In genomic region chr11:59857444-59858434, GRCh38 we compare ENCODE assay signal across 9 cellular contexts. TPM values are rescaled to one million over a fixed set of nuclear protein-coding genes. Genes with fewer than 3 reads are reported as not detected.
DNase-seq lines count a peak whose midpoint lies in the region; ATAC-seq and TF ChIP-seq lines count a peak whose summit lies in the region.
"Had no signal": no experiment of that assay in that cellular context is flagged by ENCODE, and none has a peak within 500 bp of the region (broad histone marks: within the 10 kb centered on the region; RNA-seq: fewer than 3 reads in every experiment).

No MANE protein-coding gene starts in this region.

- no peaks in the 10 kb centered on the region for H3K27me3 Mint-ChIP-seq in activated CD4-positive, alpha-beta memory T cell treated with anti-CD3 and anti-CD28 coated beads, Interleukin-2, amount 10 ng/mL, durations not matched to agents 7 days and 5 days
- H3K27me3 Mint-ChIP-seq in CD4-positive, alpha-beta T cell: no peaks in the 10 kb centered on the region

- H3K9me3 ChIP-seq in DND-41 (ENCODE audit: insufficient read depth, low read length, severe bottlenecking) (no peaks in the 10 kb centered on the region), HUES6 (ENCODE audit: control insufficient read depth, insufficient read depth, low read depth, low read length) (no peaks in the 10 kb centered on the region)
- H3K9me3 ChIP-seq in CD4-positive, alpha-beta T cell (ENCODE audit: control insufficient read depth, low read length): no peaks in the 10 kb centered on the region

- H3K36me3 Mint-ChIP-seq in activated CD4-positive, alpha-beta memory T cell treated with anti-CD3 and anti-CD28 coated beads, Interleukin-2, amount 10 ng/mL, durations not matched to agents 7 days and 5 days (ENCODE audit: low read depth): peaks cover 25% of the 10 kb centered on the region
- no peaks in the 10 kb centered on the region for H3K36me3 Mint-ChIP-seq in CD4-positive, alpha-beta T cell (ENCODE audit: low read depth)

- H3K27ac ChIP-seq in DND-41 (ENCODE audit: low read length): peak overlapping the region; percentile 76
- H3K27ac ChIP-seq in HUES6 (ENCODE audit: low read depth, low read length): no peak overlapping the region
- H3K27ac ChIP-seq in CD4-positive, alpha-beta T cell (ENCODE audit: low read depth, low read length): no peak overlapping the region

- peaks cover 34% of the 10 kb centered on the region for H3K4me1 Mint-ChIP-seq in activated CD4-positive, alpha-beta memory T cell treated with anti-CD3 and anti-CD28 coated beads, Interleukin-2, amount 10 ng/mL, durations not matched to agents 7 days and 5 days
- H3K4me1 Mint-ChIP-seq in CD4-positive, alpha-beta T cell (ENCODE audit: low read depth): peaks cover 6% of the 10 kb centered on the region

- H3K4me3 ChIP-seq in DND-41 (ENCODE audit: low read depth in 1 of 2, low read length in 2 of 2) (no peak overlapping the region), HUES6 (ENCODE audit: low read depth, low read length) (no peak overlapping the region)

- peak overlapping the region; percentile 93 for H3K27ac Mint-ChIP-seq in activated CD4-positive, alpha-beta memory T cell treated with anti-CD3 and anti-CD28 coated beads, Interleukin-2, amount 10 ng/mL, durations not matched to agents 7 days and 5 days
- no peak overlapping the region for H3K27ac Mint-ChIP-seq in CD4-positive, alpha-beta T cell

- H3K4me1 ChIP-seq in DND-41 (ENCODE audit: insufficient read depth, low read length): peaks cover 27% of the 10 kb centered on the region
- H3K4me1 ChIP-seq in HUES6 (ENCODE audit: control insufficient read depth, insufficient read depth, low read length): peaks cover 16% of the 10 kb centered on the region

- H3K4me3 Mint-ChIP-seq in activated CD4-positive, alpha-beta memory T cell treated with anti-CD3 and anti-CD28 coated beads, Interleukin-2, amount 10 ng/mL, durations not matched to agents 7 days and 5 days: peak overlapping the region; percentile 19
- H3K4me3 Mint-ChIP-seq in CD4-positive, alpha-beta T cell: no peak overlapping the region

- H2AFZ ChIP-seq in DND-41 (ENCODE audit: low read depth, low read length): peak overlapping the region; percentile 61

- ATAC-seq in DND-41 (ENCODE audit: insufficient read depth, low read depth): peak; percentile 84
- ATAC-seq in CD4-positive, alpha-beta T cell (ENCODE audit: poor library complexity): no peak
- no peak for ATAC-seq in HG03457 (IDR thresholded peaks at IDR 0.05; ENCODE audit: unreplicated experiment)

- CTCF ChIA-PET in activated CD4-positive, alpha-beta memory T cell treated with anti-CD3 and anti-CD28 coated beads, Interleukin-2, amount 10 ng/mL, durations not matched to agents 7 days and 5 days (lab: Charles Lee): interaction anchor here (1.4 kb wide), 1 partner anchor 35 kb away, joined by 3 read pairs; no protein-coding TSS in a partner anchor
- CTCF ChIA-PET in CD4-positive, alpha-beta T cell (lab: Charles Lee): no interaction called here
- CTCF ChIA-PET in HEK293T (lab: Yijun Ruan, JAX): no interaction called here

- TF ChIP-seq CTCF in DND-41 (IDR thresholded peaks at IDR 0.05; ENCODE audit: borderline replicate concordance, extremely low read depth, low read length, poor library complexity, severe bottlenecking): no peak
- TF ChIP-seq CTCF in CD4-positive, alpha-beta T cell (IDR thresholded peaks at IDR 0.05): no peak

- H3K27me3 ChIP-seq in DND-41 (ENCODE audit: insufficient read depth, low read length, poor library complexity) (no peaks in the 10 kb centered on the region), HUES6 (ENCODE audit: control insufficient read depth, insufficient read depth, low read length) (no peaks in the 10 kb centered on the region)
- no peaks in the 10 kb centered on the region for H3K27me3 ChIP-seq in CD4-positive, alpha-beta T cell (ENCODE audit: control insufficient read depth, insufficient read depth, low read length)

- H3K9ac ChIP-seq in DND-41 (ENCODE audit: low read depth, low read length) (no peak overlapping the region), HUES6 (ENCODE audit: low read length) (peak overlapping the region; percentile 8)

- H3K36me3 ChIP-seq in DND-41 (ENCODE audit: insufficient read depth, low read length) (no peaks in the 10 kb centered on the region), HUES6 (ENCODE audit: control insufficient read depth, insufficient read depth, low read length) (no peaks in the 10 kb centered on the region)

- no peaks in the 10 kb centered on the region for H4K20me1 ChIP-seq in DND-41 (ENCODE audit: insufficient read depth, low read length)

- peak overlapping the region; percentile 42 for H3K4me2 ChIP-seq in DND-41 (ENCODE audit: insufficient read depth, low read length)

- H3K9me3 Mint-ChIP-seq in activated CD4-positive, alpha-beta memory T cell treated with anti-CD3 and anti-CD28 coated beads, Interleukin-2, amount 10 ng/mL, durations not matched to agents 7 days and 5 days: peaks cover 10% of the 10 kb centered on the region
- H3K9me3 Mint-ChIP-seq in CD4-positive, alpha-beta T cell: no peaks in the 10 kb centered on the region

- intact Hi-C loops in CD4-positive, alpha-beta T cell (cut with DNase I, micrococcal nuclease): no loop called here

- DNase-seq in DND-41 (peak; percentile 34), kidney tubule cell (ENCODE audit: low spot score) (peak; percentile 86), HEK293T (ENCODE audit: extremely low spot score) (no peak)
- DNase-seq in activated CD4-positive, alpha-beta memory T cell treated with anti-CD3 and anti-CD28 coated beads, Interleukin-2, amount 10 ng/mL, durations not matched to agents 7 days and 5 days: peak; percentile 49
- no peak for DNase-seq in CD4-positive, alpha-beta T cell
- DNase-seq: activated CD4-positive, CD25-positive, alpha-beta regulatory T cell treated with anti-CD3 and anti-CD28 coated beads, Interleukin-2, amount 50 U/mL, for 72 hours; NCI-H524 treated with DMSO at 0.1 percent for 48 hours had no signal

- no peaks in the 10 kb centered on the region for H3K79me2 ChIP-seq in DND-41 (ENCODE audit: insufficient read depth, low read length)

- POLR2A ChIA-PET in activated CD4-positive, alpha-beta memory T cell treated with anti-CD3 and anti-CD28 coated beads, Interleukin-2, amount 10 ng/mL, durations not matched to agents 7 days and 5 days (lab: Charles Lee): interaction anchor here (0.6 to 1.7 kb wide), 3 partner anchors 48 to 83 kb away, joined by 3 to 5 read pairs (median 3); partner anchors contain the start of gene MRPL16
- POLR2A ChIA-PET in CD4-positive, alpha-beta T cell (lab: Charles Lee): no interaction called here
- POLR2A ChIA-PET in HEK293T (lab: Yijun Ruan, JAX): no interaction called here

TF ChIP-seq in HEK293T, 16 proteins besides CTCF, POLR2A, EP300 and RAD21:
- TF ChIP-seq LEF1 (IDR thresholded peaks at IDR 0.05; ENCODE audit: borderline replicate concordance): no peak
- no peak for TF ChIP-seq FOXM1 (IDR thresholded peaks at IDR 0.05; ENCODE audit: borderline replicate concordance)
- no peak for TF ChIP-seq NFRKB (IDR thresholded peaks at IDR 0.05)
- TF ChIP-seq TARDBP (IDR thresholded peaks at IDR 0.05): no peak
- no peak for TF ChIP-seq ZNF384 (IDR thresholded peaks at IDR 0.05)
- no peak for TF ChIP-seq ARNT (IDR thresholded peaks at IDR 0.05)
- TF ChIP-seq HDGF (IDR thresholded peaks at IDR 0.05; ENCODE audit: borderline replicate concordance): no peak
- TF ChIP-seq BHLHE40 (IDR thresholded peaks at IDR 0.05; ENCODE audit: borderline replicate concordance): no peak
- TF ChIP-seq FOXK2 (IDR thresholded peaks at IDR 0.05): no peak
- no peak for TF ChIP-seq ELF4 (IDR thresholded peaks at IDR 0.05)
- TF ChIP-seq SUZ12 (IDR thresholded peaks at IDR 0.05): no peak
- TF ChIP-seq CTBP1 (IDR thresholded peaks at IDR 0.05; ENCODE audit: borderline replicate concordance): no peak
- TF ChIP-seq PKNOX1 (IDR thresholded peaks at IDR 0.05): no peak
- TF ChIP-seq L3MBTL2 (conservative IDR thresholded peaks at IDR 0.05): no peak
- no peak for TF ChIP-seq SP1 (IDR thresholded peaks at IDR 0.05)
- TF ChIP-seq FOXA1 (IDR thresholded peaks at IDR 0.05): no peak
TF ChIP-seq in HEK293T: peak in this region for 0.

RNA-seq across cellular contexts. Expression of gene TCN1, which starts 8.5 kb away (rescaled TPM):
- total RNA-seq in activated CD4-positive, alpha-beta memory T cell treated with anti-CD3 and anti-CD28 coated beads, Interleukin-2, amount 10 ng/mL, durations not matched to agents 7 days and 5 days: not detected
- not detected for total RNA-seq in CD4-positive, alpha-beta T cell

RNA-seq across cellular contexts. Expression of gene CBLIF, which starts 12.4 kb away (rescaled TPM):
- total RNA-seq in activated CD4-positive, alpha-beta memory T cell treated with anti-CD3 and anti-CD28 coated beads, Interleukin-2, amount 10 ng/mL, durations not matched to agents 7 days and 5 days: not detected
- total RNA-seq in CD4-positive, alpha-beta T cell: not detected

RNA-seq across cellular contexts. Expression of gene OOSP3, which starts 20.8 kb away (rescaled TPM):
- total RNA-seq in activated CD4-positive, alpha-beta memory T cell treated with anti-CD3 and anti-CD28 coated beads, Interleukin-2, amount 10 ng/mL, durations not matched to agents 7 days and 5 days: not detected
- not detected for total RNA-seq in CD4-positive, alpha-beta T cell

RNA-seq across cellular contexts. Expression of gene MRPL16, which starts 47.2 kb away (rescaled TPM):
- total RNA-seq in activated CD4-positive, alpha-beta memory T cell treated with anti-CD3 and anti-CD28 coated beads, Interleukin-2, amount 10 ng/mL, durations not matched to agents 7 days and 5 days: 10 to 100 TPM; 77.0 to 77.7 TPM
- total RNA-seq in CD4-positive, alpha-beta T cell: 10 to 100 TPM; 22.8 to 24.6 TPM

Comparison
In these comparisons a context has a peak if more than half of its experiments do, and no peak if none do; other contexts are left out.
1. DNase-seq: peak in DND-41 (single experiment), activated CD4-positive, alpha-beta memory T cell treated with anti-CD3 and anti-CD28 coated beads, Interleukin-2, amount 10 ng/mL, durations not matched to agents 7 days and 5 days (single experiment) and kidney tubule cell (single experiment); none in CD4-positive, alpha-beta T cell (0 of 10) and HEK293T (single experiment).